Comparison of ENCODE assay signal across 31 cellular contexts in the genomic region with DNA sequence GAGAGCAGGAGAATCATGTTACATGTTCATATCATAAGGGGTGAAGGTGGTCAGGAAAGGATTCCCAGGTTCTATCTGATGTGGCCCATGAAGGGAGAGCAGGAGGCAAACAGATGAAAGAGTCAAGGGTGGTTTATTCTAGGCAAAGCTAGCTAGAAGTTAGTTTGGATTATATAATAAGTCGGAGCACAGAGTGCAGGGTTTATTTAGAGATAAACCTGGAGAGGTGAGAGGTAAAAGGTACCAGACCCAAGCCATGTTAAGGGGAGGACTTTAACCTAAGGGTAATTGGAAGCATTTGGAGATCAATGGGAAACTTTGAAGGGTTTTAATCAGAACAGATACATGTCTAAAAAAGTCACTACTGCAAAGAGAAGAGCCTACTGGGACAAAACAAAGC.
DNase-seq lines count a peak whose midpoint lies in the region; ATAC-seq, FAIRE-seq and TF ChIP-seq lines count a peak whose summit lies in the region.
"Had no signal": no experiment of that assay in that cellular context is flagged by ENCODE, and none has a peak within 500 bp of the region (broad histone marks: within the 10 kb centered on the region; RNA-seq: fewer than 3 reads in every experiment).

No MANE protein-coding gene starts in this region.

- DNase-seq in GM12892 (ENCODE audit: insufficient read length) = no peak
- no peak for DNase-seq in left lobe of liver (ENCODE audit: low spot score)
- no peak for DNase-seq in cortex of kidney (lab: John Stamatoyannopoulos, UW)
- no peak for DNase-seq in colonic mucosa
- DNase-seq: 8988T; ACHN; AML-193; BE2C; C1 segment of cervical spinal cord; Caco-2; Calu3; CD4-positive, alpha-beta memory T cell; CD4-positive, alpha-beta T cell; CD4-positive, CD25-positive, alpha-beta regulatory T cell; CD8-positive, alpha-beta memory T cell; CD8-positive, alpha-beta T cell; COR-L47; DMS 273 treated with DMSO at 0.1 percent for 48 hours; DMS153; DMS53; DMS79; DMS79 treated with DMSO at 0.1 percent for 48 hours; DND-41; EL had no signal

- FAIRE-seq in GM12892 (lab: Jason Lieb, UNC) = peak; percentile 17
- FAIRE-seq: A204.1, A549, D721Med had no signal

- no peak overlapping the region for H3K4me3 ChIP-seq in colonic mucosa
- H3K4me3 ChIP-seq: A549; BLaER1; BLaER1 treated with 17β-estradiol and CSF1 and Interleukin-3, amounts not matched to agents 10 nM and 100 nM had no signal

- intact Hi-C loops in colonic mucosa (cut with DNase I) = loop anchor here (5.0 kb wide), 1 partner anchor 59 kb away; no protein-coding TSS in a partner anchor

- ATAC-seq in left lobe of liver = peak; percentile 34
- ATAC-seq: A549; CD8-positive, alpha-beta T cell had no signal

- TF ChIP-seq CTCF in colonic mucosa (IDR thresholded peaks at IDR 0.05) = no peak

- no peaks in the 10 kb centered on the region for H3K36me3 ChIP-seq in colonic mucosa
- H3K36me3 ChIP-seq: BE2C; BLaER1; BLaER1 treated with 17β-estradiol and CSF1 and Interleukin-3, amounts not matched to agents 10 nM and 100 nM had no signal

- no peak overlapping the region for H3K27ac ChIP-seq in colonic mucosa
- H3K27ac ChIP-seq: 22Rv1; A549; BLaER1; BLaER1 treated with 17β-estradiol and CSF1 and Interleukin-3, amounts not matched to agents 10 nM and 100 nM; C4-2B had no signal

- no peak for TF ChIP-seq POLR2A in GM12892 (IDR thresholded peaks at IDR 0.05; ENCODE audit: low read depth, low read length)

- no peaks in the 10 kb centered on the region for H3K27me3 ChIP-seq in colonic mucosa
- H3K27me3 ChIP-seq: BE2C; BLaER1; BLaER1 treated with 17β-estradiol and CSF1 and Interleukin-3, amounts not matched to agents 10 nM and 100 nM had no signal

- no peak overlapping the region for H3K9ac ChIP-seq in colonic mucosa (ENCODE audit: low read depth in 2 of 2, low read length in 2 of 2)
- H3K9ac ChIP-seq: BLaER1; BLaER1 treated with 17β-estradiol and CSF1 and Interleukin-3, amounts not matched to agents 10 nM and 100 nM had no signal

- H3K9me3 ChIP-seq in colonic mucosa = no peaks in the 10 kb centered on the region
- H3K9me3 ChIP-seq: A549; BE2C; BLaER1; BLaER1 treated with 17β-estradiol and CSF1 and Interleukin-3, amounts not matched to agents 10 nM and 100 nM; Caco-2 had no signal

- H3K4me1 ChIP-seq in colonic mucosa = no peaks in the 10 kb centered on the region
- H3K4me1 ChIP-seq: A549, BE2C, BLaER1, Caco-2 had no signal
